In the genomic region with DNA sequence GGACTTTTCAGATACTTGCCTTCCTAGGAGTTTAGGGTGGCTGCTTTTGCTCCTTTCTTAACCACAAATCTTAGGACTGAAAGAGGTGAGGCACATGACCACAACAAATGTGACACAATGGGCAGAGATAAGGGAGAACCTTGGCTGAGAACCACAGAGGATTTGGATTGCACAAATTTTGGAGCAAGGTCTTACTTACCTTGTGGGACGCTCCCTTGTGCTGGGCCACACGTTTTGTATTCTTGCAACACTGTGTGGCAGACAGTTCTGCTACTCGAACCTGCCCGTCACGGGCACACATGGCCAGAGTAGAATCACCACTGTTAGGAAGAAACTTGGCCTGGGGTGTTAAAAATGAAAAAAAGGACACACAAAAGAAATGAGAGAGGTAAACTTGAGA, we compare ENCODE assay signal across 18 cellular contexts. TPM values are rescaled to one million over a fixed set of nuclear protein-coding genes. Genes with fewer than 3 reads are reported as not detected.
DNase-seq lines count a peak whose midpoint lies in the region; ATAC-seq and TF ChIP-seq lines count a peak whose summit lies in the region.
"Had no signal": no experiment of that assay in that cellular context is flagged by ENCODE, and none has a peak within 500 bp of the region (broad histone marks: within the 10 kb centered on the region; RNA-seq: fewer than 3 reads in every experiment).

No MANE protein-coding gene starts in this region.

- H3K4me3 Mint-ChIP-seq in stimulated activated memory B cell treated with anti-CD40 and anti-IgM and Interleukin-4, amounts not matched to agents 10 μg/mL and 1 μg/mL and 100 μg/mL, for 72 hours: no peak overlapping the region
- H3K4me3 Mint-ChIP-seq: CD8-positive, alpha-beta T cell had no signal

- peaks cover 31% of the 10 kb centered on the region for H3K4me1 Mint-ChIP-seq in stimulated activated memory B cell treated with anti-CD40 and anti-IgM and Interleukin-4, amounts not matched to agents 10 μg/mL and 1 μg/mL and 100 μg/mL, for 72 hours

- no peak overlapping the region for H3K4me3 ChIP-seq in heart left ventricle
- H3K4me3 ChIP-seq in body of pancreas: no peak overlapping the region
- no peak overlapping the region for H3K4me3 ChIP-seq in aorta (ENCODE audit: low read length in 2 of 2)
- H3K4me3 ChIP-seq: BLaER1 treated with 17β-estradiol and CSF1 and Interleukin-3, amounts not matched to agents 10 nM and 100 nM; Peyer's patch had no signal

- DNase-seq in heart left ventricle: no peak
- no peak for DNase-seq in cardiac septum (ENCODE audit: low spot score)
- DNase-seq in OCI-M1 (lab: John Stamatoyannopoulos, UW): peak; percentile 38
- no peak for DNase-seq in body of pancreas
- DNase-seq in aorta: no peak
- DNase-seq in NCI-H1092 (lab: John Stamatoyannopoulos, UW): no peak
- DNase-seq: Calu3; CD8-positive, alpha-beta T cell; GF-D8; HCEC 1CT; NCI-H1105; NCI-H2081 treated with DMSO at 0.1 percent for 48 hours; NCI-H446 treated with DMSO at 0.1 percent for 48 hours; Peyer's patch had no signal

- no peaks in the 10 kb centered on the region for H3K27me3 Mint-ChIP-seq in stimulated activated memory B cell treated with anti-CD40 and anti-IgM and Interleukin-4, amounts not matched to agents 10 μg/mL and 1 μg/mL and 100 μg/mL, for 72 hours

- WGBS in heart left ventricle, 4 donors: 57 to 72% (median 64%) methylated on average over 5 of the region's 5 CpGs
- WGBS in body of pancreas, 2 donors: 68 to 77% methylated on average over 5 of the region's 5 CpGs
- 84 to 88% methylated on average over 5 of the region's 5 CpGs for WGBS in aorta, 2 donors

- H3K27ac Mint-ChIP-seq in stimulated activated memory B cell treated with anti-CD40 and anti-IgM and Interleukin-4, amounts not matched to agents 10 μg/mL and 1 μg/mL and 100 μg/mL, for 72 hours: peak overlapping the region; percentile 44
- H3K27ac Mint-ChIP-seq: CD8-positive, alpha-beta T cell had no signal

- TF ChIP-seq CTCF in heart left ventricle (IDR thresholded peaks at IDR 0.05): no peak
- no peak for TF ChIP-seq CTCF in body of pancreas (IDR thresholded peaks at IDR 0.05)

- no peak for TF ChIP-seq POLR2A in heart left ventricle (IDR thresholded peaks at IDR 0.05)
- no peak for TF ChIP-seq POLR2A in body of pancreas (IDR thresholded peaks at IDR 0.05)

- H3K27me3 ChIP-seq in heart left ventricle (no peaks in the 10 kb centered on the region), body of pancreas (no peaks in the 10 kb centered on the region), aorta (ENCODE audit: control insufficient read depth in 1 of 2, insufficient read depth in 2 of 2, low read length in 1 of 2) (no peaks in the 10 kb centered on the region)
- H3K27me3 ChIP-seq: BLaER1 treated with 17β-estradiol and CSF1 and Interleukin-3, amounts not matched to agents 10 nM and 100 nM; Peyer's patch had no signal

- intact Hi-C loops in heart left ventricle (cut with DNase I) (no loop called here), cardiac septum (cut with DNase I) (no loop called here), body of pancreas (cut with DNase I) (no loop called here), aorta (cut with DNase I) (no loop called here)

- H3K9me3 ChIP-seq in heart left ventricle: no peaks in the 10 kb centered on the region
- H3K9me3 ChIP-seq in body of pancreas: no peaks in the 10 kb centered on the region
- H3K9me3 ChIP-seq in aorta (ENCODE audit: control insufficient read depth, low read length): no peaks in the 10 kb centered on the region
- H3K9me3 ChIP-seq: BLaER1 treated with 17β-estradiol and CSF1 and Interleukin-3, amounts not matched to agents 10 nM and 100 nM; Peyer's patch had no signal

- H3K36me3 ChIP-seq in heart left ventricle: peaks cover 0 to 100% (median 98%) of the 10 kb centered on the region in 9 donors
- peaks cover 5 to 24% of the 10 kb centered on the region in 2 donors for H3K36me3 ChIP-seq in body of pancreas (replicated peaks in 1 of 2; ENCODE audit: insufficient read depth in 1 of 2, low read depth in 2 of 2)
- H3K36me3 ChIP-seq in aorta (ENCODE audit: control insufficient read depth in 1 of 2, insufficient read depth in 2 of 2, low read length in 1 of 2): peaks cover 3 to 9% of the 10 kb centered on the region in 2 donors

- H3K36me3 Mint-ChIP-seq in stimulated activated memory B cell treated with anti-CD40 and anti-IgM and Interleukin-4, amounts not matched to agents 10 μg/mL and 1 μg/mL and 100 μg/mL, for 72 hours: peaks cover 52% of the 10 kb centered on the region

- H3K4me1 ChIP-seq in heart left ventricle (peaks cover 2 to 26% (median 12%) of the 10 kb centered on the region in 12 donors), body of pancreas (peaks cover 15% of the 10 kb centered on the region), aorta (ENCODE audit: control insufficient read depth in 1 of 2, insufficient read depth in 2 of 2, low read length in 2 of 2) (no peaks in the 10 kb centered on the region)
- H3K4me1 ChIP-seq: BLaER1 treated with 17β-estradiol and CSF1 and Interleukin-3, amounts not matched to agents 10 nM and 100 nM; Peyer's patch had no signal

- no peaks in the 10 kb centered on the region for H3K9me3 Mint-ChIP-seq in stimulated activated memory B cell treated with anti-CD40 and anti-IgM and Interleukin-4, amounts not matched to agents 10 μg/mL and 1 μg/mL and 100 μg/mL, for 72 hours
- H3K9me3 Mint-ChIP-seq: CD8-positive, alpha-beta T cell had no signal

- no peak overlapping the region for H3K27ac ChIP-seq in heart left ventricle
- no peak overlapping the region for H3K27ac ChIP-seq in body of pancreas
- no peak overlapping the region for H3K27ac ChIP-seq in aorta (ENCODE audit: low read depth in 1 of 2, low read length in 2 of 2)
- H3K27ac ChIP-seq: BLaER1 treated with 17β-estradiol and CSF1 and Interleukin-3, amounts not matched to agents 10 nM and 100 nM; Peyer's patch had no signal

- ATAC-seq in heart left ventricle (peak in 3 of 4 donors; percentile 34 to 66 (median 58)), body of pancreas (peak; percentile 40), aorta (ENCODE audit: low FRiP score) (no peak)
- no peak for ATAC-seq in stimulated activated memory B cell treated with anti-CD40 and anti-IgM and Interleukin-4, amounts not matched to agents 10 μg/mL and 1 μg/mL and 100 μg/mL, for 72 hours
- ATAC-seq: CD8-positive, alpha-beta T cell had no signal

RNA-seq across cellular contexts. Expression of a gene that starts 23.9 kb away (rescaled TPM):
- 100 to 1,000 TPM; 111 to 161 (median 131) TPM for total RNA-seq in heart left ventricle
- polyA plus RNA-seq in heart left ventricle: 10 to 100 TPM; 78.4 to 96.9 TPM
- 123 TPM for total RNA-seq in cardiac septum
- total RNA-seq in body of pancreas: 100 to 1,000 TPM; 123 to 190 TPM
- total RNA-seq in aorta: 100 to 1,000 TPM; 134 to 152 TPM
- polyA plus RNA-seq in aorta: 100 to 1,000 TPM in 1 of 2 donors, 10 to 100 TPM in 1; 39.2 to 128 TPM

RNA-seq across cellular contexts. Expression of a gene that starts 33.2 kb away (rescaled TPM):
- total RNA-seq in heart left ventricle (100 to 1,000 TPM; 134 to 581 (median 290) TPM), cardiac septum (317 TPM), body of pancreas (10 to 100 TPM; 21.4 to 23.9 TPM), aorta (100 to 1,000 TPM; 258 to 313 TPM)
- polyA plus RNA-seq in heart left ventricle (1,000 to 10,000 TPM in 1 of 2 donors, 100 to 1,000 TPM in 1; 250 to 1,078 TPM), aorta (100 to 1,000 TPM; 296 to 350 TPM)

RNA-seq across cellular contexts. Expression of a gene that starts 46.5 kb away (rescaled TPM):
- total RNA-seq in heart left ventricle (100 to 1,000 TPM in 1 of 9 donors, 10 to 100 TPM in 8; 65.0 to 105 (median 85.7) TPM), cardiac septum (68.9 TPM), body of pancreas (10 to 100 TPM; 15.6 to 18.5 TPM), aorta (10 to 100 TPM; 44.8 to 55.1 TPM)
- polyA plus RNA-seq in heart left ventricle (10 to 100 TPM; 22.5 to 44.8 TPM), aorta (10 to 100 TPM; 32.2 to 32.3 TPM)

RNA-seq across cellular contexts. Expression of a gene that starts 48.0 kb away (rescaled TPM):
- total RNA-seq in heart left ventricle (100 to 1,000 TPM in 1 of 9 donors, 10 to 100 TPM in 8; 23.6 to 129 (median 45.9) TPM), cardiac septum (57.8 TPM), body of pancreas (not detected), aorta (1 to 10 TPM; 1.6 to 4.4 TPM)
- polyA plus RNA-seq in heart left ventricle (10 to 100 TPM; 35.4 to 55.9 TPM), aorta (10 to 100 TPM in 1 of 2 donors, 1 to 10 TPM in 1; 3.5 to 15.2 TPM)
- total RNA-seq: A673; Calu3; CD8-positive, alpha-beta T cell; LHCN-M2 had no signal

Comparison
In these comparisons a context has a peak if more than half of its experiments do, and no peak if none do; other contexts are left out.
1. ATAC-seq: peak in heart left ventricle (3 of 4) and body of pancreas (single experiment); none in stimulated activated memory B cell treated with anti-CD40 and anti-IgM and Interleukin-4, amounts not matched to agents 10 μg/mL and 1 μg/mL and 100 μg/mL, for 72 hours (single experiment) and aorta (single experiment).
2. RNA of a gene that starts 33.2 kb away (total RNA-seq): 317 TPM in cardiac septum (single experiment), 258 to 313 TPM in aorta and 134 to 581 TPM in heart left ventricle; 21.4 to 23.9 TPM in body of pancreas; every median in the first group is over 4 times any median in the second.